ENCODE assay signal across 19 cellular contexts in the genomic region with DNA sequence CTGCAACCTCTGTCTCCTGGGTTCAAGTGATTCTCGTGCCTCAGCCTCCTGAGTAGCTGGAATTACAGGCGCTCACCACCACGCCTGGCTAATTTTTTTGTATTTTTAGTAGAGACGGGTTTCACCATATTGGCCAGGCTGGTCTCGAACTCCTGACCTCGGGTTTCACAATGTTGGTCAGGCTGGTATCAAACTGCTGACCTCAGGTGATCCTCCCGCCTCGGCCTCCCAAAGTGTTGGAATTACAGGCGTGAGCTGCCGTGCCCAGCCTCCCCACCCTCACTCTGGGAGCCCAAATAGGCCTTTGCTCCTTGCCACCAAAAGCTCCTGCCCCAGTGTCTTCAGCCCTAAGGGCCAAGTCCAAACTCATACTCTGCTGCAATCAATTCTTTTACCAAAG. TPM values are rescaled to one million over a fixed set of nuclear protein-coding genes. Genes with fewer than 3 reads are reported as not detected.
"Had no signal": no experiment of that assay in that cellular context is flagged by ENCODE, and none has a peak within 500 bp of the region (broad histone marks: within the 10 kb centered on the region; RNA-seq: fewer than 3 reads in every experiment).

No MANE protein-coding gene starts in this region.

RNA-seq across cellular contexts. Expression of a gene that starts 18.2 kb away (rescaled TPM):
- total RNA-seq: kidney epithelial cell, myocyte had no signal

RNA-seq across cellular contexts. Expression of a gene that starts 54.3 kb away (rescaled TPM):
- total RNA-seq: heart left ventricle; kidney epithelial cell; lower leg skin; mesenteric fat pad; mucosa of descending colon; myocyte; naive thymus-derived CD8-positive, alpha-beta T cell; omental fat pad; ovary; progenitor cell of endocrine pancreas; pulmonary artery endothelial cell; right atrium auricular region; right lobe of liver; skeletal muscle tissue; stomach; transverse colon; upper lobe of left lung; urinary bladder; vagina had no signal
- polyA plus RNA-seq: naive thymus-derived CD8-positive, alpha-beta T cell; ovary; urinary bladder had no signal
